In the genomic region with DNA sequence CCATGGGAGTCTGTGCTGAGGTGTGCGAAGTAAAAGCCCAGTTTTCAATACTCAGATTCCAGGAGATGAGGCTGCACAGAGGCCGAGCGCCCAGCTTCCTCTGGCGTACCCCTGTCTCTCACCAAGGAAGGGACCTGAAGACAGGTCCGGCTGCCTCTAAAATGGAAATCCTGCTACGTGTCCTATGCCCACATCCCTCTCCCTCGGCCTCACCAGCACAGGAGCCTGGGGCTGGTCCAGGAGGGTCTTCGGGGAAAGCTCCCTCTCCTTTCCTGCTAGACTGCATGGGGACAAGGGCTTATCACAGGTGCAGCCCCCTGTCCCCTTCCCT, we compare ENCODE assay signal across 8 cellular contexts. TPM values are rescaled to one million over a fixed set of nuclear protein-coding genes. Genes with fewer than 3 reads are reported as not detected.
DNase-seq lines count a peak whose midpoint lies in the region; ATAC-seq, FAIRE-seq and TF ChIP-seq lines count a peak whose summit lies in the region.

No MANE protein-coding gene starts in this region.

- peak overlapping the region; percentile 90 for H3K4me2 ChIP-seq in Karpas-422 (ENCODE audit: low read depth, low read length, poor library complexity, severe bottlenecking)
- peak overlapping the region; percentile 97 for H3K4me2 ChIP-seq in osteoblast (ENCODE audit: insufficient read depth, low read length)

- H3K27ac ChIP-seq in Karpas-422 (ENCODE audit: low read length), result no peak overlapping the region
- peak overlapping the region; percentile 94 for H3K27ac ChIP-seq in osteoblast (ENCODE audit: low read depth, low read length)

- peak overlapping the region; percentile 84 to 89 for H3K4me3 Mint-ChIP-seq in effector memory CD8-positive, alpha-beta T cell

- H3K9ac ChIP-seq in Karpas-422 (ENCODE audit: low read length), result peak overlapping the region; percentile 87

- H3K9me3 ChIP-seq in Karpas-422 (ENCODE audit: low read length), result no peaks in the 10 kb centered on the region
- H3K9me3 ChIP-seq in osteoblast (ENCODE audit: low read depth, low read length), result no peaks in the 10 kb centered on the region

- H3K79me2 ChIP-seq in Karpas-422 (ENCODE audit: low read length) (peaks cover 26% of the 10 kb centered on the region), osteoblast (ENCODE audit: insufficient read depth, low read length) (peaks cover 31% of the 10 kb centered on the region)

- no peak overlapping the region for H2AFZ ChIP-seq in Karpas-422 (ENCODE audit: low read length)
- H2AFZ ChIP-seq in osteoblast (ENCODE audit: low read length), result peak overlapping the region; percentile 98

- no peak for ATAC-seq in effector memory CD8-positive, alpha-beta T cell (replicated peaks)
- ATAC-seq in HG02885 (IDR thresholded peaks at IDR 0.05; ENCODE audit: poor library complexity, unreplicated experiment), result no peak

- TF ChIP-seq CTCF in D721Med (IDR thresholded peaks at IDR 0.05; ENCODE audit: insufficient read depth, missing control alignments) (no peak), osteoblast (IDR thresholded peaks at IDR 0.05; ENCODE audit: extremely low read depth, low read depth, low read length) (no peak)

- H3K27me3 ChIP-seq in Karpas-422 (ENCODE audit: low read length) (no peaks in the 10 kb centered on the region), osteoblast (ENCODE audit: insufficient read depth, low read length) (no peaks in the 10 kb centered on the region)

- H3K27me3 Mint-ChIP-seq in effector memory CD8-positive, alpha-beta T cell, result no peaks in the 10 kb centered on the region

- H3K36me3 ChIP-seq in Karpas-422 (ENCODE audit: insufficient read depth, low read length) (peaks cover 9% of the 10 kb centered on the region; the same call in 1 of the 2 replicates), osteoblast (ENCODE audit: insufficient read depth, low read length) (peaks cover 14% of the 10 kb centered on the region)

- DNase-seq in D721Med (ENCODE audit: insufficient read length, low spot score) (peak; percentile 19), Karpas-422 (peak; percentile 55), osteoblast (ENCODE audit: insufficient read length, low spot score, missing footprints) (no peak), AG20443 (ENCODE audit: low spot score) (no peak), NCI-H1092 treated with DMSO at 0.1 percent for 48 hours (lab: John Stamatoyannopoulos, UW) (no peak), NCI-H2107 treated with DMSO at 0.1 percent for 48 hours (lab: John Stamatoyannopoulos, UW; ENCODE audit: unreplicated experiment) (no peak)
- DNase-seq in effector memory CD8-positive, alpha-beta T cell, result no peak

- peak overlapping the region; percentile 93 to 95 for H3K27ac Mint-ChIP-seq in effector memory CD8-positive, alpha-beta T cell

- H3K9me2 ChIP-seq in Karpas-422 (replicated peaks; ENCODE audit: insufficient read depth, low read length), result no peaks in the 10 kb centered on the region

- FAIRE-seq in D721Med (lab: Jason Lieb, UNC), result no peak

- H4K20me1 ChIP-seq in Karpas-422 (ENCODE audit: insufficient read depth, low read depth, low read length), result no peaks in the 10 kb centered on the region
- H4K20me1 ChIP-seq in osteoblast (ENCODE audit: insufficient read depth, low read length), result no peaks in the 10 kb centered on the region

- peaks cover 22% of the 10 kb centered on the region for H3K36me3 Mint-ChIP-seq in effector memory CD8-positive, alpha-beta T cell (ENCODE audit: insufficient read depth)

- H3K4me1 ChIP-seq in Karpas-422 (ENCODE audit: low read length), result peaks cover 30% of the 10 kb centered on the region
- H3K4me1 ChIP-seq in osteoblast (ENCODE audit: insufficient read depth, low read length), result peaks cover 22% of the 10 kb centered on the region

- H3K4me3 ChIP-seq in Karpas-422 (ENCODE audit: low read length) (peak overlapping the region; percentile 87), osteoblast (ENCODE audit: insufficient read depth, low read length) (peak overlapping the region; percentile 100)

- peaks cover 13 to 15% of the 10 kb centered on the region in 2 donors for H3K4me1 Mint-ChIP-seq in effector memory CD8-positive, alpha-beta T cell (ENCODE audit: low read depth in 2 of 2)

- H3K9me3 Mint-ChIP-seq in effector memory CD8-positive, alpha-beta T cell, result no peaks in the 10 kb centered on the region

RNA-seq across cellular contexts. Expression of gene MRPL55, which starts 0.4 kb away (rescaled TPM):
- 76.6 and 79.2 TPM in 2 replicates for total RNA-seq in Karpas-422 (2014; rRNA removed; shearing (Covaris generic); ENCODE audit: low replicate concordance)
- total RNA-seq in osteoblast, result 34.5 and 51.4 TPM in 2 replicates

RNA-seq across cellular contexts. Expression of gene C1orf35, which starts 5.6 kb away (rescaled TPM):
- 10.4 and 24.7 TPM in 2 replicates for total RNA-seq in Karpas-422 (2014; rRNA removed; shearing (Covaris generic); ENCODE audit: low replicate concordance)
- 5.3 and 5.4 TPM in 2 replicates for total RNA-seq in osteoblast

RNA-seq across cellular contexts. Expression of gene ARF1, which starts 26.2 kb away (rescaled TPM):
- 107 and 139 TPM in 2 replicates for total RNA-seq in Karpas-422 (2014; rRNA removed; shearing (Covaris generic); ENCODE audit: low replicate concordance)
- total RNA-seq in osteoblast, result 231 and 248 TPM in 2 replicates

RNA-seq across cellular contexts. Expression of gene GUK1, which starts 31.4 kb away (rescaled TPM):
- 74.4 and 203 TPM in 2 replicates for total RNA-seq in Karpas-422 (2014; rRNA removed; shearing (Covaris generic); ENCODE audit: low replicate concordance)
- 253 and 278 TPM in 2 replicates for total RNA-seq in osteoblast

RNA-seq across cellular contexts. Expression of gene GJC2, which starts 41.0 kb away (rescaled TPM):
- 0.69 TPM in 1 of 2 replicates, not detected in the other for total RNA-seq in Karpas-422 (2014; rRNA removed; shearing (Covaris generic); ENCODE audit: low replicate concordance)
- 0.88 and 1.4 TPM in 2 replicates for total RNA-seq in osteoblast

Comparison
In these comparisons a context has a peak if more than half of its experiments do, and no peak if none do; other contexts are left out.
1. DNase-seq: peak in D721Med (single experiment) and Karpas-422 (single experiment); none in effector memory CD8-positive, alpha-beta T cell (0 of 3), osteoblast (single experiment), AG20443 (single experiment), NCI-H1092 treated with DMSO at 0.1 percent for 48 hours (single experiment) and NCI-H2107 treated with DMSO at 0.1 percent for 48 hours (single experiment).